ENCODE assay signal across 8 cellular contexts in genomic region chr5:131589510-131590348, GRCh38. TPM values are rescaled to one million over a fixed set of nuclear protein-coding genes. Genes with fewer than 3 reads are reported as not detected.
A peak's percentile ranks its signal among the peaks of the same experiment; 100 is the strongest.
DNase-seq lines count a peak whose midpoint lies in the region; ATAC-seq and TF ChIP-seq lines count a peak whose summit lies in the region.

No MANE protein-coding gene starts in this region.

- H3K23ac ChIP-seq in IMR-90 (ENCODE audit: low read depth, low read length), result no peak overlapping the region

- TF ChIP-seq RAD21 in IMR-90 (IDR thresholded peaks at IDR 0.05; ENCODE audit: low read length), result peak; percentile 93

- no peak overlapping the region for H3K4me2 ChIP-seq in IMR-90 (ENCODE audit: low read depth, low read length)

- H2BK120ac ChIP-seq in IMR-90 (ENCODE audit: low read depth, low read length), result 0 out of 2 replicates have a peak overlapping the region, but pooled peaks have one; percentile 22

- H3K27ac ChIP-seq in AG04450 (ENCODE audit: low read depth, low read length) (no peak overlapping the region), IMR-90 (ENCODE audit: insufficient read depth, low read length) (no peak overlapping the region), coronary artery (no peak overlapping the region), left lung (no peak overlapping the region), tibial artery (no peak overlapping the region)

- TF ChIP-seq POLR2A in IMR-90 (IDR thresholded peaks at IDR 0.05; ENCODE audit: low read depth, low read length), result peak; percentile 41; the same call in 1 of the 2 replicates

- H4K20me1 ChIP-seq in IMR-90 (ENCODE audit: insufficient read depth, low read length), result 0 out of 2 replicates have a peak, but pooled peaks cover 3% of the 10 kb centered on the region

- CTCF ChIA-PET in AG04450 (lab: Charles Lee), result interaction anchor here (0.6 to 6.2 kb wide), 68 partner anchors 9 to 591 kb away, joined by 3 to 179 read pairs (median 4); partner anchors contain the start of gene ACSL6
- CTCF ChIA-PET in IMR-90 (lab: Yijun Ruan, JAX), result interaction anchor here (0.5 to 2.0 kb wide), 28 partner anchors 9 to 473 kb away, joined by 3 to 35 read pairs (median 3); no protein-coding TSS in a partner anchor

- no peak overlapping the region for H3K18ac ChIP-seq in IMR-90 (ENCODE audit: low read depth, low read length)

- H2AK9ac ChIP-seq in IMR-90 (replicated peaks; ENCODE audit: low read depth, low read length, poor library complexity), result peak overlapping the region; percentile 91

- H3K4me3 ChIP-seq in AG04450 (ENCODE audit: low read depth, low read length) (no peak overlapping the region), IMR-90 (ENCODE audit: insufficient read depth, low read depth, low read length) (no peak overlapping the region), coronary artery (no peak overlapping the region), left lung (no peak overlapping the region), tibial artery (no peak overlapping the region)

- no peak overlapping the region for H4K91ac ChIP-seq in IMR-90 (ENCODE audit: insufficient read depth, low read depth, low read length)

- POLR2A ChIA-PET in AG04450 (lab: Yijun Ruan, JAX) (interaction anchor here (0.5 to 1.1 kb wide), 4 partner anchors 26 to 208 kb away, joined by 3 to 5 read pairs (median 3); no protein-coding TSS in a partner anchor), IMR-90 (lab: Charles Lee; ENCODE audit: unreplicated experiment) (interaction anchor here (0.5 to 0.9 kb wide), 2 partner anchors 46 to 231 kb away, joined by 3 to 6 read pairs; no protein-coding TSS in a partner anchor)

- WGBS in IMR-90 (ENCODE audit: extremely low coverage in 2 of 2, insufficient read length in 1 of 2), 2 experiments, result no CpG with 5 or more reads among the region's 5 CpGs

- no peak overlapping the region for H2BK15ac ChIP-seq in IMR-90 (ENCODE audit: low read depth, low read length)

- peak overlapping the region; percentile 59 for H3K4ac ChIP-seq in IMR-90 (ENCODE audit: low read depth, low read length)

- no peaks in the 10 kb centered on the region for H3K9me1 ChIP-seq in IMR-90 (ENCODE audit: insufficient read depth, low read length)

- in situ Hi-C loops in IMR-90 (cut with MboI; ENCODE audit: low sequenced_read_pairs), result loop anchor here (5.0 kb wide), 1 partner anchor 418 kb away; no protein-coding TSS in a partner anchor

- no peaks in the 10 kb centered on the region for H3K36me3 ChIP-seq in IMR-90 (ENCODE audit: control insufficient read depth, insufficient read depth, low read length)
- no peaks in the 10 kb centered on the region for H3K36me3 ChIP-seq in left lung
- H3K36me3 ChIP-seq in tibial artery, result no peaks in the 10 kb centered on the region

- intact Hi-C loops in IMR-90 (cut with micrococcal nuclease) (loop anchor here (1.0 to 2.0 kb wide), 4 partner anchors 166 to 473 kb away; partner anchors contain the start of gene FNIP1), left lung (cut with DNase I) (loop anchor here in 1 of 2 donors (5.0 kb wide), 1 partner anchor 418 kb away; no protein-coding TSS in a partner anchor), tibial artery (cut with DNase I; ENCODE audit: low total_unique reads) (loop anchor here (5.0 kb wide), 2 partner anchors 418 to 473 kb away; partner anchors contain the start of gene IL3)

- TF ChIP-seq CTCF in AG04450 (IDR thresholded peaks at IDR 0.05; ENCODE audit: low read depth, low read length), result peak; percentile 95
- peak; percentile 90 for TF ChIP-seq CTCF in IMR-90 (conservative IDR thresholded peaks at IDR 0.05; ENCODE audit: low read depth, low read length)
- TF ChIP-seq CTCF in coronary artery (IDR thresholded peaks at IDR 0.05), result peak; percentile 89
- peak; percentile 62 to 93 for TF ChIP-seq CTCF in left lung (IDR thresholded peaks at IDR 0.05)
- peak; percentile 77 to 84 for TF ChIP-seq CTCF in tibial artery (IDR thresholded peaks at IDR 0.05)

- no peaks in the 10 kb centered on the region for H3K27me3 ChIP-seq in AG04450 (ENCODE audit: control insufficient read depth, insufficient read depth, low read length)
- H3K27me3 ChIP-seq in IMR-90 (ENCODE audit: control insufficient read depth, insufficient read depth, low read length), result no peaks in the 10 kb centered on the region
- H3K27me3 ChIP-seq in left lung, result no peaks in the 10 kb centered on the region
- H3K27me3 ChIP-seq in tibial artery, result no peaks in the 10 kb centered on the region

- H4K8ac ChIP-seq in IMR-90 (ENCODE audit: low read depth in 2 of 2, low read length in 2 of 2), result no peak overlapping the region; a peak in 1 of 4 replicates

- peak overlapping the region; percentile 53; the same call in 1 of the 2 replicates for H2BK20ac ChIP-seq in IMR-90 (ENCODE audit: low read depth, low read length)

- H2AK5ac ChIP-seq in IMR-90 (ENCODE audit: low read depth, low read length), result peak overlapping the region; percentile 54; the same call in 1 of the 2 replicates

- H3K9me3 ChIP-seq in AG04450 (ENCODE audit: control insufficient read depth, insufficient read depth, low read length) (peaks cover 4% of the 10 kb centered on the region; the same call in 1 of the 2 replicates), IMR-90 (ENCODE audit: control insufficient read depth, insufficient read depth, low read length) (no peaks in the 10 kb centered on the region), left lung (no peaks in the 10 kb centered on the region), tibial artery (no peaks in the 10 kb centered on the region)

- H4K5ac ChIP-seq in IMR-90 (ENCODE audit: low read depth, low read length), result no peak overlapping the region

- peak; percentile 38 for DNase-seq in AG04450 (ENCODE audit: low read depth, low spot score)
- DNase-seq in GM04504 (ENCODE audit: low read depth), result peak; percentile 27
- peak; percentile 74 for DNase-seq in IMR-90
- DNase-seq in SHP77 (lab: John Stamatoyannopoulos, UW), result peak; percentile 50 to 65
- DNase-seq in coronary artery (ENCODE audit: low spot score), result no peak
- DNase-seq in left lung, result no peak
- no peak for DNase-seq in tibial artery

- ATAC-seq in IMR-90 (ENCODE audit: low read depth) (peak; percentile 87), left lung (peak; percentile 86), GM21576 (IDR thresholded peaks at IDR 0.05; ENCODE audit: unreplicated experiment) (no peak)

- dilution Hi-C loops in IMR-90 (cut with HindIII; ENCODE audit: low sequenced_read_pairs, unreplicated experiment), result no loop called here

- no peak overlapping the region for H3K56ac ChIP-seq in IMR-90 (ENCODE audit: extremely low read depth, insufficient read depth, low read length)

- peaks cover 19 to 35% of the 10 kb centered on the region in 2 experiments for H3K79me1 ChIP-seq in IMR-90 (ENCODE audit: low read depth in 1 of 2, low read length in 2 of 2)

- H2BK5ac ChIP-seq in IMR-90 (ENCODE audit: low read depth, low read length, poor library complexity, severe bottlenecking), result peak overlapping the region; percentile 12

- no TSS peak for BruUV-seq in IMR-90 (replicated peaks; lab: Mats Ljungman, UMichigan)

- H3K4me1 ChIP-seq in IMR-90 (ENCODE audit: control insufficient read depth, insufficient read depth, low read length) (peaks cover 6% of the 10 kb centered on the region), left lung (peaks cover 0 to 18% of the 10 kb centered on the region in 2 donors), tibial artery (peaks cover 0 to 7% (median 0%) of the 10 kb centered on the region in 4 donors)

- H3K9ac ChIP-seq in IMR-90 (ENCODE audit: low read depth, low read length), result no peak overlapping the region

- peak overlapping the region; percentile 63 for H2AFZ ChIP-seq in IMR-90 (replicated peaks; ENCODE audit: low read length, poor library complexity)

- no peak overlapping the region for H3K14ac ChIP-seq in IMR-90 (replicated peaks; ENCODE audit: low read depth, low read length)

TF ChIP-seq in IMR-90, 13 proteins besides CTCF, POLR2A, EP300 and RAD21:
- TF ChIP-seq CEBPB (IDR thresholded peaks at IDR 0.05; ENCODE audit: low read depth, low read length), result peak; percentile 42; the same call in 1 of the 2 replicates
- TF ChIP-seq MAFK (IDR thresholded peaks at IDR 0.05; ENCODE audit: low read depth, low read length), result no peak
- TF ChIP-seq RCOR1 (IDR thresholded peaks at IDR 0.05; ENCODE audit: insufficient replicate concordance, low read length), result no peak
- TF ChIP-seq SMC3 (IDR thresholded peaks at IDR 0.05; ENCODE audit: low read depth, low read length), result peak; percentile 89
- peak; percentile 45; the same call in 1 of the 2 replicates for TF ChIP-seq MAZ (IDR thresholded peaks at IDR 0.05; ENCODE audit: borderline replicate concordance, low read depth, low read length)
TF ChIP-seq in IMR-90: peak in this region for 3.

RNA-seq across cellular contexts. Expression of gene RAPGEF6, which starts 45.3 kb away (rescaled TPM):
- 8.1 and 13.1 TPM in 2 replicates for polyA plus RNA-seq in AG04450 (2011; rRNA removed)
- polyA minus RNA-seq in AG04450 (2011; rRNA and poly(A)+ RNA removed), result 30.5 and 44.7 TPM in 2 replicates
- 18.8 and 30.3 TPM in 2 replicates for total RNA-seq in IMR-90 (2012; rRNA removed)
- 5.1 and 5.8 TPM in 2 replicates for polyA plus RNA-seq in IMR-90 (2012; rRNA removed)
- polyA plus RNA-seq in IMR-90 (2012; cell fraction: cytosol; rRNA removed), result 1.2 and 1.6 TPM in 2 replicates
- 2.1 and 15.4 TPM in 2 replicates for polyA plus RNA-seq in IMR-90 (2012; cell fraction: nucleus; rRNA removed; ENCODE audit: low replicate concordance)
- 10 to 100 TPM; 19.2 to 23.7 TPM for total RNA-seq in left lung

Comparison
In these comparisons a context has a peak if more than half of its experiments do, and no peak if none do; other contexts are left out.
1. DNase-seq: peak in AG04450 (single experiment), GM04504 (single experiment), IMR-90 (single experiment) and SHP77 (2 of 2); none in coronary artery (single experiment), left lung (0 of 2) and tibial artery (0 of 2).
2. Peak in every context shown above with its lines, with median percentiles within 50 percentile points of each other: CTCF ChIP-seq.